Comparison of ENCODE assay signal across 10 cellular contexts in the genomic region with DNA sequence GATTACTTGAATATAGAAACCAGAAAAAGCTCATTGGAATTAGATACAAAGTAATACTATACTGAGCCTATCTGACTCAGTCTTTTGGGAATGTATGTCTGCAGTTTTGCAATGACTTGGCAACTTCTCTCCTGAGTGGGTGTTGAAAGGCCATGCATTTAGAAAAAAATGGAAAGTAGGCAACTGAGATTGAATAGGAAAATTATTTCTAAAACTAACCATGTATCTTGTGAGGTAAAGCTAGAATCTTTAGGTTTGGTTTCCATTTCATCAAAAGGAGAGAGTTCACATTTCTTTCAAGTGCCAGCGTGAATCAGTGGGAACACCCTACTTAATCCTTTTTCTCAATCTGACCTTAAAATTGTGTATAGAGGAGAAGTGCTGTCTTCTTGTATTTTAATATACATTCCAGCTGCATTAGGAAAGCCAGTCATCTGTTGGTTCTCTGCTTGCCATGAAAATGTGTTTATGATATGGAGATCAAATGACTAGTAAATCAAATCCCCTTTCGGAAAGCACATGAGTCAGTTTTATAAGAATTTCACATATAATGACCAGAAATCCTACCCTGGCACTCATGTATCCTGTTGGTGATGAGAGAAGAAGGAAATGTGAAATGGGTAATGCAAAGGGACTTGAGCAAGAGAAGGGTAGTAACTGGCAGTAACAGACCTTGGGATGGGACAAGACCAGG. TPM values are rescaled to one million over a fixed set of nuclear protein-coding genes. Genes with fewer than 3 reads are reported as not detected.
DNase-seq lines count a peak whose midpoint lies in the region; ATAC-seq, FAIRE-seq and TF ChIP-seq lines count a peak whose summit lies in the region.
"Had no signal": no experiment of that assay in that cellular context is flagged by ENCODE, and none has a peak within 500 bp of the region (broad histone marks: within the 10 kb centered on the region; RNA-seq: fewer than 3 reads in every experiment).

No MANE protein-coding gene starts in this region.

- H3K4me3 Mint-ChIP-seq in activated T-cell treated with anti-CD3 and anti-CD28 coated beads, Interleukin-2, amount 50 U/mL, for 72 hours: peak overlapping the region; percentile 28 to 61

- H4K20me1 ChIP-seq in hepatocyte (ENCODE audit: insufficient read depth, poor library complexity, severe bottlenecking): no peaks in the 10 kb centered on the region

- no peaks in the 10 kb centered on the region for H3K27me3 ChIP-seq in hepatocyte
- no peaks in the 10 kb centered on the region for H3K27me3 ChIP-seq in subcutaneous abdominal adipose tissue (ENCODE audit: control insufficient read depth in 5 of 5, insufficient read depth in 4 of 5, low read length in 5 of 5)

- H3K27ac ChIP-seq in hepatocyte (peak overlapping the region; percentile 89), subcutaneous abdominal adipose tissue (ENCODE audit: low read depth, low read length) (peak overlapping the region; percentile 85)
- H3K27ac ChIP-seq: C4-2B had no signal

- FAIRE-seq in GM12892 (lab: Jason Lieb, UNC): no peak
- FAIRE-seq: TTC549 had no signal

- H3K4me3 ChIP-seq in hepatocyte (no peak overlapping the region), subcutaneous abdominal adipose tissue (ENCODE audit: low read depth in 1 of 5, low read length in 5 of 5) (no peak overlapping the region)

- peaks cover 22% of the 10 kb centered on the region for H3K4me1 Mint-ChIP-seq in activated T-cell treated with anti-CD3 and anti-CD28 coated beads, Interleukin-2, amount 50 U/mL, for 72 hours (ENCODE audit: low read depth)

- H3K36me3 Mint-ChIP-seq in activated T-cell treated with anti-CD3 and anti-CD28 coated beads, Interleukin-2, amount 50 U/mL, for 72 hours (ENCODE audit: insufficient read depth in 2 of 2): peaks cover 28 to 54% of the 10 kb centered on the region in 2 donors

- H3K27ac Mint-ChIP-seq in activated T-cell treated with anti-CD3 and anti-CD28 coated beads, Interleukin-2, amount 50 U/mL, for 72 hours: peak overlapping the region; percentile 91

- no peaks in the 10 kb centered on the region for H3K27me3 Mint-ChIP-seq in activated T-cell treated with anti-CD3 and anti-CD28 coated beads, Interleukin-2, amount 50 U/mL, for 72 hours (ENCODE audit: low read depth)

- no peak overlapping the region for H3K9ac ChIP-seq in subcutaneous abdominal adipose tissue (ENCODE audit: low read length in 5 of 5)

- H3K79me2 ChIP-seq in hepatocyte: no peaks in the 10 kb centered on the region

- peaks cover 8% of the 10 kb centered on the region for H3K36me3 ChIP-seq in hepatocyte (replicated peaks; ENCODE audit: insufficient read depth, low read depth)
- H3K36me3 ChIP-seq in subcutaneous abdominal adipose tissue (ENCODE audit: control insufficient read depth in 5 of 5, insufficient read depth in 5 of 5, low read length in 5 of 5): peaks cover 21 to 67% (median 55%) of the 10 kb centered on the region in 5 donors

- no peak for TF ChIP-seq CTCF in hepatocyte (IDR thresholded peaks at IDR 0.05; ENCODE audit: poor library complexity)

- H3K4me1 ChIP-seq in hepatocyte (ENCODE audit: insufficient read depth) (peaks cover 10% of the 10 kb centered on the region), subcutaneous abdominal adipose tissue (ENCODE audit: control insufficient read depth in 5 of 5, insufficient read depth in 5 of 5, low read length in 5 of 5) (peaks cover 0 to 20% (median 16%) of the 10 kb centered on the region in 5 donors)

- 65% methylated on average over 2 of the region's 2 CpGs for WGBS in hepatocyte (ENCODE audit: low lambda C conversion rate, missing lambda C conversion rate)

- no peaks in the 10 kb centered on the region for H3K9me3 Mint-ChIP-seq in activated T-cell treated with anti-CD3 and anti-CD28 coated beads, Interleukin-2, amount 50 U/mL, for 72 hours

- ATAC-seq in activated T-cell treated with anti-CD3 and anti-CD28 coated beads, Interleukin-2, amount 50 U/mL, for 72 hours (replicated peaks in 1 of 2): peak; percentile 67 to 74
- ATAC-seq in GM21447 (IDR thresholded peaks at IDR 0.05; ENCODE audit: unreplicated experiment): no peak

- no peak for DNase-seq in activated T-cell treated with anti-CD3 and anti-CD28 coated beads, Interleukin-2, amount 50 U/mL, for 72 hours
- DNase-seq in activated T-cell treated with anti-CD3 and anti-CD28 coated beads for 4 hours (no peak), amniotic epithelial cell (ENCODE audit: low read depth) (peak; percentile 97), hepatocyte (ENCODE audit: low spot score) (peak; percentile 48), GM12892 (ENCODE audit: insufficient read length) (no peak), Kasumi-1 (lab: John Stamatoyannopoulos, UW) (no peak)

- H3K9me3 ChIP-seq in hepatocyte (ENCODE audit: low read depth) (no peaks in the 10 kb centered on the region), subcutaneous abdominal adipose tissue (ENCODE audit: control insufficient read depth in 5 of 5, low read length in 5 of 5) (peaks cover 0 to 3% (median 0%) of the 10 kb centered on the region in 5 donors)

- no peak overlapping the region for H3K4me2 ChIP-seq in hepatocyte

- no peak for TF ChIP-seq POLR2A in GM12892 (IDR thresholded peaks at IDR 0.05; ENCODE audit: low read depth, low read length)

- no peaks in the 10 kb centered on the region for H3K9me2 ChIP-seq in hepatocyte (replicated peaks; ENCODE audit: insufficient read depth)

- no peak overlapping the region for H2AFZ ChIP-seq in hepatocyte

RNA-seq across cellular contexts. Expression of gene NFX1, which starts 30.4 kb away (rescaled TPM):
- total RNA-seq in activated T-cell treated with anti-CD3 and anti-CD28 coated beads, Interleukin-2, amount 50 U/mL, for 72 hours: 10 to 100 TPM; 31.2 to 40.3 TPM
- 18.5 and 21.8 TPM in 2 replicates for total RNA-seq in hepatocyte
- polyA plus RNA-seq in hepatocyte: 19.5 and 22.4 TPM in 2 replicates
- polyA plus RNA-seq in GM12892 (2012; ENCODE audit: missing spikeins): 26.2 TPM

RNA-seq across cellular contexts. Expression of gene CHMP5, which starts 55.9 kb away (rescaled TPM):
- 100 to 1,000 TPM in 1 of 2 donors, 10 to 100 TPM in 1; 76.5 to 112 TPM for total RNA-seq in activated T-cell treated with anti-CD3 and anti-CD28 coated beads, Interleukin-2, amount 50 U/mL, for 72 hours
- 102 and 109 TPM in 2 replicates for total RNA-seq in hepatocyte
- polyA plus RNA-seq in hepatocyte: 85.6 and 91.5 TPM in 2 replicates
- 98.6 TPM for polyA plus RNA-seq in GM12892 (2012; ENCODE audit: missing spikeins)

RNA-seq across cellular contexts. Expression of gene BAG1, which starts 56.2 kb away (rescaled TPM):
- 10 to 100 TPM; 52.5 to 60.3 TPM for total RNA-seq in activated T-cell treated with anti-CD3 and anti-CD28 coated beads, Interleukin-2, amount 50 U/mL, for 72 hours
- 94.8 and 103 TPM in 2 replicates for total RNA-seq in hepatocyte
- polyA plus RNA-seq in hepatocyte: 78.5 and 99.3 TPM in 2 replicates
- polyA plus RNA-seq in GM12892 (2012; ENCODE audit: missing spikeins): 56.9 TPM

Comparison
In these comparisons a context has a peak if more than half of its experiments do, and no peak if none do; other contexts are left out.
1. DNase-seq: peak in amniotic epithelial cell (single experiment) and hepatocyte (single experiment); none in activated T-cell treated with anti-CD3 and anti-CD28 coated beads, Interleukin-2, amount 50 U/mL, for 72 hours (0 of 2), activated T-cell treated with anti-CD3 and anti-CD28 coated beads for 4 hours (single experiment), GM12892 (single experiment) and Kasumi-1 (0 of 2).